ENCODE assay signal across 10 cellular contexts in genomic region chr19:4062576-4063368, GRCh38. TPM values are rescaled to one million over a fixed set of nuclear protein-coding genes. Genes with fewer than 3 reads are reported as not detected.
A peak's percentile ranks its signal among the peaks of the same experiment; 100 is the strongest.
DNase-seq lines count a peak whose midpoint lies in the region; ATAC-seq lines count a peak whose summit lies in the region.
"Had no signal": no experiment of that assay in that cellular context is flagged by ENCODE, and none has a peak within 500 bp of the region (broad histone marks: within the 10 kb centered on the region; RNA-seq: fewer than 3 reads in every experiment).

No MANE protein-coding gene starts in this region.

- H3K9me3 ChIP-seq in iPS-20b (ENCODE audit: insufficient read depth, low read depth, low read length): no peaks in the 10 kb centered on the region
- no peaks in the 10 kb centered on the region for H3K9me3 ChIP-seq in stomach smooth muscle (ENCODE audit: control insufficient read depth in 2 of 2, low read length in 2 of 2)

- H3K27ac ChIP-seq in iPS-20b (ENCODE audit: low read length) (no peak overlapping the region), stomach smooth muscle (ENCODE audit: low read length) (peak overlapping the region; percentile 90)

- H3K27ac Mint-ChIP-seq in activated naive CD8-positive, alpha-beta T cell treated with anti-CD3 and anti-CD28 coated beads, Interleukin-2, amount 10 ng/mL, durations not matched to agents 7 days and 5 days: no peak overlapping the region

- H3K36me3 ChIP-seq in iPS-20b (ENCODE audit: insufficient read depth, low read depth, low read length): peaks cover 6% of the 10 kb centered on the region; the same call in 1 of the 2 replicates
- H3K36me3 ChIP-seq in stomach smooth muscle (ENCODE audit: control insufficient read depth in 2 of 2, insufficient read depth in 2 of 2, low read length in 2 of 2): peaks cover 0 to 2% of the 10 kb centered on the region in 2 donors

- H3K9me3 Mint-ChIP-seq in activated naive CD8-positive, alpha-beta T cell treated with anti-CD3 and anti-CD28 coated beads, Interleukin-2, amount 10 ng/mL, durations not matched to agents 7 days and 5 days: no peaks in the 10 kb centered on the region

- H3K4me1 ChIP-seq in iPS-20b (ENCODE audit: insufficient read depth, low read length): peaks cover 3% of the 10 kb centered on the region; the same call in 1 of the 2 replicates
- peaks cover 67% of the 10 kb centered on the region for H3K4me1 ChIP-seq in stomach smooth muscle (ENCODE audit: control insufficient read depth, insufficient read depth, low read length)

- H3K27me3 ChIP-seq in iPS-20b (ENCODE audit: insufficient read depth, low read length) (peaks cover 10% of the 10 kb centered on the region), stomach smooth muscle (ENCODE audit: control insufficient read depth in 1 of 2, insufficient read depth in 2 of 2, low read length in 2 of 2) (no peaks in the 10 kb centered on the region)

- POLR2A ChIA-PET in activated naive CD8-positive, alpha-beta T cell treated with anti-CD3 and anti-CD28 coated beads, Interleukin-2, amount 10 ng/mL, durations not matched to agents 7 days and 5 days (lab: Charles Lee): interaction anchor here (1.2 to 4.4 kb wide), 2 partner anchors 14 to 25 kb away, joined by 3 to 58 read pairs; no protein-coding TSS in a partner anchor

- H3K4me3 Mint-ChIP-seq in activated naive CD8-positive, alpha-beta T cell treated with anti-CD3 and anti-CD28 coated beads, Interleukin-2, amount 10 ng/mL, durations not matched to agents 7 days and 5 days: peak overlapping the region; percentile 87

- H3K4me3 ChIP-seq in iPS-20b (ENCODE audit: low read length) (peak overlapping the region; percentile 72; the same call in 1 of the 2 replicates), stomach smooth muscle (ENCODE audit: low read length in 2 of 2) (peak overlapping the region; percentile 80)

- no peak overlapping the region for H3K9ac ChIP-seq in iPS-20b (ENCODE audit: low read depth, low read length)
- H3K9ac ChIP-seq in stomach smooth muscle (ENCODE audit: low read length in 2 of 2): peak overlapping the region in 1 of 2 donors; percentile 83

- DNase-seq in NCI-H82 (lab: John Stamatoyannopoulos, UW) (peak; percentile 27), NCI-H82 treated with DMSO at 0.1 percent for 48 hours (lab: John Stamatoyannopoulos, UW; ENCODE audit: unreplicated experiment) (no peak), epidermal melanocyte (ENCODE audit: insufficient read length, low spot score) (no peak), DMS 273 (lab: John Stamatoyannopoulos, UW; ENCODE audit: unreplicated experiment) (no peak), SHP77 (lab: John Stamatoyannopoulos, UW) (no peak)
- DNase-seq in activated naive CD8-positive, alpha-beta T cell treated with anti-CD3 and anti-CD28 coated beads, Interleukin-2, amount 10 ng/mL, durations not matched to agents 7 days and 5 days: no peak
- DNase-seq: activated CD4-positive, CD25-positive, alpha-beta regulatory T cell treated with anti-CD3 and anti-CD28 coated beads, Interleukin-2, amount 50 U/mL, for 72 hours; stimulated activated naive CD4-positive, alpha-beta T cell had no signal

- peaks cover 5% of the 10 kb centered on the region for H3K4me1 Mint-ChIP-seq in activated naive CD8-positive, alpha-beta T cell treated with anti-CD3 and anti-CD28 coated beads, Interleukin-2, amount 10 ng/mL, durations not matched to agents 7 days and 5 days

- H3K36me3 Mint-ChIP-seq in activated naive CD8-positive, alpha-beta T cell treated with anti-CD3 and anti-CD28 coated beads, Interleukin-2, amount 10 ng/mL, durations not matched to agents 7 days and 5 days: peaks cover 3% of the 10 kb centered on the region

- ATAC-seq in activated naive CD8-positive, alpha-beta T cell treated with anti-CD3 and anti-CD28 coated beads, Interleukin-2, amount 10 ng/mL, durations not matched to agents 7 days and 5 days (ENCODE audit: low read depth): no peak

- H3K27me3 Mint-ChIP-seq in activated naive CD8-positive, alpha-beta T cell treated with anti-CD3 and anti-CD28 coated beads, Interleukin-2, amount 10 ng/mL, durations not matched to agents 7 days and 5 days: no peaks in the 10 kb centered on the region

RNA-seq across cellular contexts. Expression of gene ZBTB7A, which starts 3.9 kb away (rescaled TPM):
- total RNA-seq in activated naive CD8-positive, alpha-beta T cell treated with anti-CD3 and anti-CD28 coated beads, Interleukin-2, amount 10 ng/mL, durations not matched to agents 7 days and 5 days: 10 to 100 TPM; 60.6 to 61.5 TPM

RNA-seq across cellular contexts. Expression of gene PIAS4, which starts 55.2 kb away (rescaled TPM):
- total RNA-seq in activated naive CD8-positive, alpha-beta T cell treated with anti-CD3 and anti-CD28 coated beads, Interleukin-2, amount 10 ng/mL, durations not matched to agents 7 days and 5 days: 10 to 100 TPM; 32.1 to 38.3 TPM
